In the genomic region with DNA sequence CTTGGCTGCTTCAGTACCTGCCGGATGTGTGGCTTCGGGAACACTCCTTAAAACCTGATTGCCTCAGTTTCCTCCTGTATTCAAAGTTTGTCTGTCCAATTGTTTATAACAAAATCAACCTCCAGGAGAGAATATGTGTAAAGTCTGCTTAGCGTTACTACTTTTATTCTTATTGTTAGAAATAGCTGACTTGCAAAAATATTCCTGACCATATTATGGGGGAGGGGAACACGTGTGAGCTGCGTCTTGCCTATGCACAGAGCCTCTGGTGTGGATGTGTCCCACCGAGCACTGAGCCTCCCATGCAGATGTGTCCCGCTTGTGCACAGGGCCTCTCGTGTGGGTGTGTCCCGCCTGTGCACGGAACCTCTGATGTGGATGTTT, we compare ENCODE assay signal across 1 cellular context.
TF ChIP-seq lines count a peak whose summit lies in the region.

No MANE protein-coding gene starts in this region.

TF ChIP-seq in H1, 55 proteins besides CTCF, POLR2A, EP300 and RAD21:
- TF ChIP-seq RXRA (IDR thresholded peaks at IDR 0.05; ENCODE audit: insufficient read depth, low read depth, low read length) (no peak), MAFK (IDR thresholded peaks at IDR 0.05; ENCODE audit: low read depth, low read length) (peak; percentile 30; the same call in 1 of the 2 replicates)
